8 cellular contexts compared by ENCODE assay signal in the genomic region with DNA sequence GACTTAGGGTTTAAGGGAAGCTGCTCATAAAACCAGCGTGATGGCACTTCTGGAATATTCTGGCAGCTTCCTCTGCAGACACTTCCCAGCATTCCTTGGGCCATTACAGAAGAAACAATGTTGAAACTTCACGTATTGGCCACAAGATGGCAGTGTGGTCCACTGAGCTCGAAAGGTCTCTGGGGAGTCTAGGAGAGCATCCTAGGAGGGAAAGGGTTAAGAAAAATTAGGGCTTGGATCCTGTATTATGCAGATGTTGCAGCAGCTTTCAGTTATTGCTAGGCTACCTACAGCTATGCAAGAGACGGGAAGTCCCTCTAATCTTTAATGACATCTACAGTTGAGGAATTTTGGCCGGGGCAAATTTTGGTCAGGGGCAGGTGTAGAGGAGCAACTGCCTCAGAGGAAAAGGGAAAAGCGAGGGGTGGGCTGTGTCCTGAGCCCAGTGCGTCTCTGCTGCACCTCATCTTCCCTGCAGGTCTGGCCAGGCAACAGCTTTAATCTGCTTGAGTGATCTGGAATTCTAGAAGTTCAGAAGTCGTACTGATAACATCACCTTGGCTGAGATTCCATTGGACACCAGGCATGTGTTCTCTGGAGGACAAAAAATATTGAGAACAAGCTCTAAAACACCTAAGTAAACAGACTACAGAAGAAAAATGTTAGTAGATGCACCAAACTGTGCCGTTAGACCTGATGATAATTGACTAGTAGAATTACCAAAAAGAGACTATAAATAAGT.
DNase-seq lines count a peak whose midpoint lies in the region; ATAC-seq and TF ChIP-seq lines count a peak whose summit lies in the region.

No MANE protein-coding gene starts in this region.

- no peaks in the 10 kb centered on the region for H3K27me3 ChIP-seq in CD4-positive, alpha-beta memory T cell (ENCODE audit: insufficient read depth, low read length)
- H3K27me3 ChIP-seq in uterus: no peaks in the 10 kb centered on the region

- H3K27ac Mint-ChIP-seq in CD4-positive, alpha-beta memory T cell: peak overlapping the region; percentile 48 to 90 (median 76)

- no peaks in the 10 kb centered on the region for H3K27me3 Mint-ChIP-seq in CD4-positive, alpha-beta memory T cell

- DNase-seq in CD4-positive, alpha-beta memory T cell: peak in 3 of 5 donors; percentile 23 to 31 (median 26)
- DNase-seq in NCI-H2171 treated with DMSO at 0.1 percent for 48 hours (lab: John Stamatoyannopoulos, UW): peak; percentile 60
- peak; percentile 62 for DNase-seq in astrocyte of the hippocampus (ENCODE audit: low read depth, low spot score)
- DNase-seq in left colon: peak in 1 of 2 donors; percentile 33
- DNase-seq in uterus: no peak
- DNase-seq in activated CD4-positive, CD25-positive, alpha-beta regulatory T cell (lab: John Stamatoyannopoulos, UW): no peak

- H3K27ac ChIP-seq in CD4-positive, alpha-beta memory T cell (ENCODE audit: low read depth, low read length): no peak overlapping the region
- no peak overlapping the region for H3K27ac ChIP-seq in uterus

- H3K4me3 Mint-ChIP-seq in CD4-positive, alpha-beta memory T cell: peak overlapping the region in 7 of 8 donors; percentile 8 to 82 (median 68)

- TF ChIP-seq POLR2A in GM18505 (IDR thresholded peaks at IDR 0.05; ENCODE audit: borderline replicate concordance, extremely low read depth, insufficient read depth, insufficient read length): no peak
- no peak for TF ChIP-seq POLR2A in uterus (IDR thresholded peaks at IDR 0.05)

- ATAC-seq in GM18505 (IDR thresholded peaks at IDR 0.05; ENCODE audit: unreplicated experiment) (peak; percentile 61), HG02840 (IDR thresholded peaks at IDR 0.05; ENCODE audit: low FRiP score, unreplicated experiment) (peak; percentile 79), left colon (peak; percentile 75)

- no peaks in the 10 kb centered on the region for H3K9me3 Mint-ChIP-seq in CD4-positive, alpha-beta memory T cell

- no peaks in the 10 kb centered on the region for H3K36me3 ChIP-seq in CD4-positive, alpha-beta memory T cell (ENCODE audit: insufficient read depth, low read length)
- no peaks in the 10 kb centered on the region for H3K36me3 ChIP-seq in uterus

- CTCF ChIA-PET in CD4-positive, alpha-beta memory T cell (lab: Charles Lee; ENCODE audit: partially characterized antibody): interaction anchor here (0.8 to 25.5 kb wide), 16 partner anchors 13 to 524 kb away, joined by 3 to 775 read pairs (median 7); no protein-coding TSS in a partner anchor

- POLR2A ChIA-PET in CD4-positive, alpha-beta memory T cell (lab: Charles Lee; ENCODE audit: partially characterized antibody): interaction anchor here (0.7 to 3.7 kb wide), 4 partner anchors 9 to 330 kb away, joined by 3 to 29 read pairs (median 6); no protein-coding TSS in a partner anchor

- peaks cover 62 to 85% (median 79%) of the 10 kb centered on the region in 4 donors for H3K4me1 Mint-ChIP-seq in CD4-positive, alpha-beta memory T cell

- no peaks in the 10 kb centered on the region for H3K9me3 ChIP-seq in CD4-positive, alpha-beta memory T cell (ENCODE audit: control insufficient read depth in 1 of 2, low read length in 2 of 2)
- no peaks in the 10 kb centered on the region for H3K9me3 ChIP-seq in uterus

- H3K4me3 ChIP-seq in CD4-positive, alpha-beta memory T cell (ENCODE audit: low read length in 2 of 2): no peak overlapping the region
- no peak overlapping the region for H3K4me3 ChIP-seq in uterus

- intact Hi-C loops in CD4-positive, alpha-beta memory T cell (cut with micrococcal nuclease): loop anchor here (1.0 to 5.0 kb wide), 2 partner anchors 15 to 36 kb away; no protein-coding TSS in a partner anchor
- intact Hi-C loops in left colon (cut with DNase I, micrococcal nuclease): no loop called here
- intact Hi-C loops in uterus (cut with DNase I; ENCODE audit: low total_unique reads): no loop called here

- H3K36me3 Mint-ChIP-seq in CD4-positive, alpha-beta memory T cell: no peaks in the 10 kb centered on the region

- peak in 3 of 4 experiments; percentile 9 to 19 (median 16) for TF ChIP-seq CTCF in uterus (IDR thresholded peaks at IDR 0.05)

- peaks cover 82% of the 10 kb centered on the region for H3K4me1 ChIP-seq in CD4-positive, alpha-beta memory T cell (ENCODE audit: insufficient read depth, low read length)
- H3K4me1 ChIP-seq in uterus: no peaks in the 10 kb centered on the region

Comparison
In these comparisons a context has a peak if more than half of its experiments do, and no peak if none do; other contexts are left out.
1. DNase-seq: peak in CD4-positive, alpha-beta memory T cell (3 of 5), NCI-H2171 treated with DMSO at 0.1 percent for 48 hours (single experiment) and astrocyte of the hippocampus (single experiment); none in uterus (0 of 2) and activated CD4-positive, CD25-positive, alpha-beta regulatory T cell (0 of 4).
2. Peak in every context shown above with its lines, with median percentiles within 50 percentile points of each other: ATAC-seq.